Comparison of ENCODE assay signal across 17 cellular contexts in the genomic region with DNA sequence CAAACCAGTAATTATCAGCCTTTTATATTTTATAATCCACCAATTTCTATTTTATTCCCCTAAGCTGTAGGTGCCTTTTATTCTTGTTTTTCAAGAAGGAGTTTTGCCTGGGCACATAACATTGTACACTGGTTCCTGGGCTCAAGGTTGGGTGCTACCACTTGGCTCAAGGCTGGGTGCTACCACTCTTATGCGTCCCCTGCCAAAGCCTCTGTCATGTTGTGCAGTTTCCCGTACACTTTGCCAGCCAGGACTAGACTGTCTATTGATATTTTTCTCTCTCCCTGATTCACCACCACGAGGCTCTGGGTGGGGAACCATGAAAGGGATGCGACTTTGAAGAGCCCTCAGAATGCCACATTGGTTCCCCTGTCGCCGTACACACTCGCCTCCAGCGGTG. TPM values are rescaled to one million over a fixed set of nuclear protein-coding genes. Genes with fewer than 3 reads are reported as not detected.
"Had no signal": no experiment of that assay in that cellular context is flagged by ENCODE, and none has a peak within 500 bp of the region (broad histone marks: within the 10 kb centered on the region; RNA-seq: fewer than 3 reads in every experiment).

No MANE protein-coding gene starts in this region.

- DNase-seq: KBM-7, NCI-H1048, NCI-H1105, NCI-H1417, NCI-H1436 treated with DMSO at 0.1 percent for 48 hours, NCI-H1694, NCI-H187 treated with DMSO at 0.1 percent for 48 hours, NCI-H2081, NCI-H2107, NCI-H2227 treated with DMSO at 0.1 percent for 48 hours, NCI-H524, NCI-H526 treated with DMSO at 0.1 percent for 48 hours, NCI-H82, Right ventricle myocardium superior, RPMI8226, SIG-M5 had no signal

RNA-seq across cellular contexts. Expression of a gene that starts 52.5 kb away (rescaled TPM):
- total RNA-seq: HT-29 had no signal
